Comparison of ENCODE assay signal across 18 cellular contexts in genomic region chr4:157996598-157996997, GRCh38.
DNase-seq lines count a peak whose midpoint lies in the region; ATAC-seq, FAIRE-seq and TF ChIP-seq lines count a peak whose summit lies in the region.
"Had no signal": no experiment of that assay in that cellular context is flagged by ENCODE, and none has a peak within 500 bp of the region (broad histone marks: within the 10 kb centered on the region; RNA-seq: fewer than 3 reads in every experiment).

No MANE protein-coding gene starts in this region.

- H3K27me3 ChIP-seq in BLaER1 treated with 17β-estradiol and CSF1 and Interleukin-3, amounts not matched to agents 10 nM and 100 nM = no peaks in the 10 kb centered on the region
- H3K27me3 ChIP-seq in adrenal gland (no peaks in the 10 kb centered on the region), keratinocyte (ENCODE audit: control insufficient read depth, extremely low read depth, insufficient read depth, low read length) (no peaks in the 10 kb centered on the region), small intestine (ENCODE audit: control insufficient read depth in 2 of 2, insufficient read depth in 2 of 2, low read length in 2 of 2) (no peaks in the 10 kb centered on the region)
- H3K27me3 ChIP-seq: BE2C had no signal

- peak overlapping the region in 3 of 11 experiments; percentile 19 to 43 (median 31); a peak in 4 of 22 replicates for H3K4me2 ChIP-seq in BLaER1 treated with 17β-estradiol and CSF1 and Interleukin-3, amounts not matched to agents 10 nM and 100 nM
- no peak overlapping the region for H3K4me2 ChIP-seq in keratinocyte (ENCODE audit: control insufficient read depth, extremely low read depth, insufficient read depth, low read depth, low read length)

- no peaks in the 10 kb centered on the region for H3K9me1 ChIP-seq in keratinocyte (ENCODE audit: control insufficient read depth, extremely low read depth, insufficient read depth, low read length)

- peaks cover 0 to 15% (median 0%) of the 10 kb centered on the region in 11 experiments; a peak in 5 of 22 replicates for H3K9me3 ChIP-seq in BLaER1 treated with 17β-estradiol and CSF1 and Interleukin-3, amounts not matched to agents 10 nM and 100 nM (replicated peaks in 1 of 11)
- H3K9me3 ChIP-seq in adrenal gland (replicated peaks in 1 of 3) = no peaks in the 10 kb centered on the region
- no peaks in the 10 kb centered on the region for H3K9me3 ChIP-seq in keratinocyte (ENCODE audit: control insufficient read depth, low read depth, low read length)
- no peaks in the 10 kb centered on the region for H3K9me3 ChIP-seq in small intestine (ENCODE audit: control insufficient read depth, low read depth)
- H3K9me3 ChIP-seq: BE2C had no signal

- H2AFZ ChIP-seq in keratinocyte (ENCODE audit: control insufficient read depth, low read length) = no peak overlapping the region

- no peak for TF ChIP-seq POLR2A in adrenal gland (IDR thresholded peaks at IDR 0.05)

- no peak for ATAC-seq in HG02981 (IDR thresholded peaks at IDR 0.05; ENCODE audit: unreplicated experiment)
- ATAC-seq: Panc1 had no signal

- H3K4me3 ChIP-seq in BLaER1 treated with 17β-estradiol and CSF1 and Interleukin-3, amounts not matched to agents 10 nM and 100 nM = no peak overlapping the region
- H3K4me3 ChIP-seq in adrenal gland (no peak overlapping the region), keratinocyte (ENCODE audit: control insufficient read depth in 2 of 3, extremely low read depth in 1 of 3, insufficient read depth in 2 of 3, low read depth in 1 of 3, low read length in 3 of 3) (no peak overlapping the region), small intestine (ENCODE audit: low read depth in 1 of 2, low read length in 2 of 2) (no peak overlapping the region)

- 22 to 55% (median 30%) methylated on average over 1 of the region's 1 CpG for WGBS in adrenal gland, 4 donors
- WGBS in small intestine, 3 donors = 23 to 58% (median 24%) methylated on average over 1 of the region's 1 CpG

- H3K27ac ChIP-seq in BLaER1 treated with 17β-estradiol and CSF1 and Interleukin-3, amounts not matched to agents 10 nM and 100 nM = peak overlapping the region in 6 of 11 experiments; percentile 29 to 75 (median 55); a peak in 8 of 22 replicates
- H3K27ac ChIP-seq in adrenal gland (peak overlapping the region; percentile 32 to 76 (median 49)), keratinocyte (ENCODE audit: control insufficient read depth, insufficient read depth, low read length) (no peak overlapping the region), small intestine (ENCODE audit: low read depth in 1 of 2, low read length in 1 of 2) (no peak overlapping the region)

- intact Hi-C loops in adrenal gland (cut with DNase I) = no loop called here

- DNase-seq in adrenal gland (no peak), keratinocyte (ENCODE audit: low read depth, low spot score) (no peak), small intestine (peak; percentile 19), GOT3 (lab: John Stamatoyannopoulos, UW) (no peak), SHP77 (lab: John Stamatoyannopoulos, UW) (no peak)
- DNase-seq: CD4-positive, alpha-beta memory T cell; DMS153; EL; KBM-7; NCI-H1105 treated with DMSO at 0.1 percent for 48 hours; NCI-H1694; NCI-H2081 treated with DMSO at 0.1 percent for 48 hours had no signal

- H3K36me3 ChIP-seq in BLaER1 treated with 17β-estradiol and CSF1 and Interleukin-3, amounts not matched to agents 10 nM and 100 nM = no peaks in the 10 kb centered on the region
- H3K36me3 ChIP-seq in adrenal gland (replicated peaks in 1 of 2) (no peaks in the 10 kb centered on the region), keratinocyte (ENCODE audit: control insufficient read depth in 2 of 2, extremely low read depth in 1 of 2, insufficient read depth in 2 of 2, low read length in 2 of 2) (no peaks in the 10 kb centered on the region), small intestine (ENCODE audit: control insufficient read depth in 2 of 2, insufficient read depth in 2 of 2, low read length in 2 of 2) (no peaks in the 10 kb centered on the region)
- H3K36me3 ChIP-seq: BE2C had no signal

- H3K4me1 ChIP-seq in BLaER1 treated with 17β-estradiol and CSF1 and Interleukin-3, amounts not matched to agents 10 nM and 100 nM = peaks cover 0 to 50% (median 2%) of the 10 kb centered on the region in 10 experiments; a peak in 10 of 20 replicates
- H3K4me1 ChIP-seq in adrenal gland (replicated peaks in 1 of 2) (peaks cover 30 to 49% of the 10 kb centered on the region in 2 donors), keratinocyte (ENCODE audit: control insufficient read depth, extremely low read depth, insufficient read depth, low read length) (no peaks in the 10 kb centered on the region), small intestine (ENCODE audit: control insufficient read depth in 2 of 2, insufficient read depth in 1 of 2, low read depth in 1 of 2, low read length in 1 of 2) (no peaks in the 10 kb centered on the region)
- H3K4me1 ChIP-seq: BE2C had no signal

- no peak overlapping the region for H3K9ac ChIP-seq in BLaER1 treated with 17β-estradiol and CSF1 and Interleukin-3, amounts not matched to agents 10 nM and 100 nM
- no peak overlapping the region for H3K9ac ChIP-seq in keratinocyte (ENCODE audit: control insufficient read depth, extremely low read depth, insufficient read depth, low read length)

- no peaks in the 10 kb centered on the region for H4K20me1 ChIP-seq in BLaER1 treated with 17β-estradiol and CSF1 and Interleukin-3, amounts not matched to agents 10 nM and 100 nM
- H4K20me1 ChIP-seq in keratinocyte (ENCODE audit: control insufficient read depth, extremely low read depth, insufficient read depth, low read length) = no peaks in the 10 kb centered on the region

- H3K79me2 ChIP-seq in keratinocyte (ENCODE audit: control insufficient read depth, insufficient read depth, low read length) = no peaks in the 10 kb centered on the region

- dilution Hi-C loops in keratinocyte (cut with MboI; ENCODE audit: extremely low pct_ligation_motif_present, low sequenced_read_pairs) = no loop called here

- peak; percentile 75 for FAIRE-seq in keratinocyte (lab: Jason Lieb, UNC)
- no peak for FAIRE-seq in small intestine (lab: Jason Lieb, UNC)
- FAIRE-seq: GM12891, GM18507 had no signal

- TF ChIP-seq CTCF in adrenal gland (IDR thresholded peaks at IDR 0.05) = no peak
- no peak for TF ChIP-seq CTCF in keratinocyte (optimal IDR thresholded peaks at IDR 0.05 in 1 of 3, IDR thresholded peaks at IDR 0.05 in 1 of 3, conservative IDR thresholded peaks at IDR 0.05 in 1 of 3; ENCODE audit: extremely low read depth in 1 of 3, insufficient read depth in 2 of 3, low read length in 3 of 3)

Comparison
In these comparisons a context has a peak if more than half of its experiments do, and no peak if none do; other contexts are left out.
1. H3K27ac ChIP-seq: peak in BLaER1 treated with 17β-estradiol and CSF1 and Interleukin-3, amounts not matched to agents 10 nM and 100 nM (6 of 11) and adrenal gland (5 of 5); none in keratinocyte (single experiment) and small intestine (0 of 2).